Comparison of ENCODE assay signal across 31 cellular contexts in the genomic region with DNA sequence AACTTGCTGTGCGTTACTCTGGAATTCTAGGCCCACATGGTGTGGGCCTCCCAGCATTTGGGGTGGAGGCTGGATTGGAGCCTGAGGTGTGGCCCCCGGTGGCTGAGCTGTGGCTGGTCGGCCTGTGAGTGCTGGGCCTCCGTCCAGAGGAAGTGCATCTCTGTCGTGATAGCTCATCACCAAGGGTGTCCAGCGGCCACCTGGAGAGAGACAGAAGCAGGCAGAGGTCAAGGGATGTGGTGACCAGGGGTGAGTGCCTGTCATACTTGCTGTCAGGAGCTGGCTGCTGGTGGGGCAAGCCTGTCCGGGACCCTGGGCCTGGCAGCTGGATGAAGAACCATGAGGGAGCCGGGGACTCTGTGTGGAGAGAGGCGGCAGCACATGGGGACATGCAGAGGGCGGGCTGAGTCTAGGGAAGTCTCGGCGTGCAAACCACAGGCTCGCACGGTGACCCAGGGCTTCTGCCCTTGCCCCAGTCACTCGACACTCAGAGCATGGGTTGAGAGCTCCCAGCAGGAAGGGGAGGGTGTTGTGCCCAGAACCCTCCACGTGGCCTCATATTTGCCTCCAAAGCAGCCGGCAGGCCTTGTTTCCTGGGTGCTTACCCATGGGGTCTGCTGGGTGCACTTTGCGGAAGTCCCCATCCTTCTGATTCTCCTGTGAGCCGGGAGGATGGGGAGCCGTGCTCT. TPM values are rescaled to one million over a fixed set of nuclear protein-coding genes. Genes with fewer than 3 reads are reported as not detected.
DNase-seq lines count a peak whose midpoint lies in the region; ATAC-seq and TF ChIP-seq lines count a peak whose summit lies in the region.
"Had no signal": no experiment of that assay in that cellular context is flagged by ENCODE, and none has a peak within 500 bp of the region (broad histone marks: within the 10 kb centered on the region; RNA-seq: fewer than 3 reads in every experiment).

No MANE protein-coding gene starts in this region.

- H3K9ac ChIP-seq in endodermal cell (ENCODE audit: extremely low read depth, low read length, poor library complexity, severe bottlenecking) = no peak overlapping the region
- H3K9ac ChIP-seq: parathyroid adenoma had no signal

- H3K27me3 Mint-ChIP-seq in endodermal cell (ENCODE audit: insufficient read depth) = peaks cover 36% of the 10 kb centered on the region

- peak; percentile 18 for DNase-seq in activated CD4-positive, CD25-positive, alpha-beta regulatory T cell treated with anti-CD3 and anti-CD28 coated beads, Interleukin-2, amount 50 U/mL, for 72 hours
- DNase-seq in endodermal cell (peak; percentile 50), posterior vena cava (ENCODE audit: low spot score) (peak; percentile 69), ureter (ENCODE audit: low spot score) (peak; percentile 39), activated gamma-delta T cell treated with Interleukin-2 at 50 U/mL for 16 hours (no peak), NCI-H2107 treated with DMSO at 0.1 percent for 48 hours (lab: John Stamatoyannopoulos, UW; ENCODE audit: unreplicated experiment) (no peak)
- DNase-seq: activated CD4-positive, alpha-beta memory T cell treated with anti-CD3 and anti-CD28 coated beads for 36 hours; activated CD8-positive, alpha-beta memory T cell treated with anti-CD3 and anti-CD28 coated beads, Interleukin-2, amount 50 U/mL, for 4 hours; CD8-positive, alpha-beta T cell; colonic mucosa; DMS153; gastrocnemius medialis; HCEC 1CT; hippocampal formation; MG63; naive thymus-derived CD8-positive, alpha-beta T cell; NCI-H2029 treated with DMSO at 0.1 percent for 48 hours; NCI-H2227 treated with DMSO at 0.1 percent for 48 hours; NCI-H526 treated with DMSO at 0.1 percent for 48 hours; stimulated activated CD4-positive, alpha-beta T cell treated with anti-CD3 and anti-CD28 coated beads, Interleukin-4, amount 100 ng/mL, for 4 hours; stimulated activated naive B cell treated with anti-CD40 and anti-IgM and Interleukin-4, amounts not matched to agents 10 μg/mL and 1 μg/mL and 100 μg/mL, for 72 hours had no signal

- peaks cover 3% of the 10 kb centered on the region for H3K4me1 Mint-ChIP-seq in endodermal cell
- H3K4me1 Mint-ChIP-seq: activated naive CD4-positive, alpha-beta T cell treated with anti-CD3 and anti-CD28 coated beads, Interleukin-2, amount 50 U/mL, for 24 hours; stimulated activated naive B cell treated with anti-CD40 and anti-IgM and Interleukin-4, amounts not matched to agents 10 μg/mL and 1 μg/mL and 100 μg/mL, for 72 hours had no signal

- H3K4me3 ChIP-seq in endodermal cell (ENCODE audit: low read length) = no peak overlapping the region
- H3K4me3 ChIP-seq: colonic mucosa, gastrocnemius medialis, K562, MG63, right atrium auricular region, SJSA1 had no signal

- 90 to 95% methylated on average over 18 to 20 of the region's 20 CpGs for WGBS in endodermal cell (ENCODE audit: insufficient coverage in 1 of 2, insufficient read length in 1 of 2), 2 experiments

- H3K9me3 Mint-ChIP-seq in endodermal cell = no peaks in the 10 kb centered on the region
- H3K9me3 Mint-ChIP-seq: activated CD4-positive, alpha-beta memory T cell treated with anti-CD3 and anti-CD28 coated beads for 36 hours; activated naive CD4-positive, alpha-beta T cell treated with anti-CD3 and anti-CD28 coated beads, Interleukin-2, amount 50 U/mL, for 24 hours; activated T-helper 1 cell treated with anti-CD3 and anti-CD28 coated beads, Interleukin-12 subunit alpha, Interleukin-12 subunit beta, Interleukin-2, Interleukin-4 antibody, amounts not matched to agents 30 ng/mL and 10 ng/mL and 1 ng/mL, durations not matched to agents 14 hours and 24 hours and 36 hours; CD8-positive, alpha-beta T cell; naive thymus-derived CD8-positive, alpha-beta T cell; stimulated activated naive B cell treated with anti-CD40 and anti-IgM and Interleukin-4, amounts not matched to agents 10 μg/mL and 1 μg/mL and 100 μg/mL, for 72 hours had no signal

- H3K27ac ChIP-seq in endodermal cell (ENCODE audit: low read depth, low read length) = no peak overlapping the region
- H3K27ac ChIP-seq: 22Rv1, colonic mucosa, gastrocnemius medialis, parathyroid adenoma, right atrium auricular region, SJSA1 had no signal

- no peaks in the 10 kb centered on the region for H3K36me3 ChIP-seq in endodermal cell (ENCODE audit: control insufficient read depth, insufficient read depth, low read length)
- H3K36me3 ChIP-seq: colonic mucosa, gastrocnemius medialis, MG63, right atrium auricular region, SJSA1 had no signal

- H3K4me1 ChIP-seq in endodermal cell (ENCODE audit: control insufficient read depth, insufficient read depth, low read length) = no peaks in the 10 kb centered on the region
- H3K4me1 ChIP-seq: colonic mucosa, parathyroid adenoma, SJSA1 had no signal

- H3K36me3 Mint-ChIP-seq in endodermal cell (ENCODE audit: low read depth) = no peaks in the 10 kb centered on the region
- H3K36me3 Mint-ChIP-seq: activated CD4-positive, alpha-beta memory T cell treated with anti-CD3 and anti-CD28 coated beads for 36 hours; activated naive CD4-positive, alpha-beta T cell treated with anti-CD3 and anti-CD28 coated beads, Interleukin-2, amount 50 U/mL, for 24 hours; CD8-positive, alpha-beta T cell; naive thymus-derived CD8-positive, alpha-beta T cell; stimulated activated naive B cell treated with anti-CD40 and anti-IgM and Interleukin-4, amounts not matched to agents 10 μg/mL and 1 μg/mL and 100 μg/mL, for 72 hours had no signal

- H3K27ac Mint-ChIP-seq in endodermal cell = no peak overlapping the region
- H3K27ac Mint-ChIP-seq: activated CD4-positive, alpha-beta memory T cell treated with anti-CD3 and anti-CD28 coated beads for 36 hours; activated naive CD4-positive, alpha-beta T cell treated with anti-CD3 and anti-CD28 coated beads, Interleukin-2, amount 50 U/mL, for 24 hours; activated T-helper 1 cell treated with anti-CD3 and anti-CD28 coated beads, Interleukin-12 subunit alpha, Interleukin-12 subunit beta, Interleukin-2, Interleukin-4 antibody, amounts not matched to agents 30 ng/mL and 10 ng/mL and 1 ng/mL, durations not matched to agents 14 hours and 24 hours and 36 hours; CD8-positive, alpha-beta T cell; naive thymus-derived CD8-positive, alpha-beta T cell; stimulated activated naive B cell treated with anti-CD40 and anti-IgM and Interleukin-4, amounts not matched to agents 10 μg/mL and 1 μg/mL and 100 μg/mL, for 72 hours had no signal

- intact Hi-C loops in posterior vena cava (cut with DNase I) = no loop called here

- no peak overlapping the region for H3K4me3 Mint-ChIP-seq in endodermal cell
- H3K4me3 Mint-ChIP-seq: activated CD4-positive, alpha-beta memory T cell treated with anti-CD3 and anti-CD28 coated beads for 36 hours; activated naive CD4-positive, alpha-beta T cell treated with anti-CD3 and anti-CD28 coated beads, Interleukin-2, amount 50 U/mL, for 24 hours; activated T-helper 1 cell treated with anti-CD3 and anti-CD28 coated beads, Interleukin-12 subunit alpha, Interleukin-12 subunit beta, Interleukin-2, Interleukin-4 antibody, amounts not matched to agents 30 ng/mL and 10 ng/mL and 1 ng/mL, durations not matched to agents 14 hours and 24 hours and 36 hours; CD8-positive, alpha-beta T cell; naive thymus-derived CD8-positive, alpha-beta T cell; stimulated activated naive B cell treated with anti-CD40 and anti-IgM and Interleukin-4, amounts not matched to agents 10 μg/mL and 1 μg/mL and 100 μg/mL, for 72 hours had no signal

- H3K9me3 ChIP-seq in endodermal cell (ENCODE audit: control insufficient read depth, low read length) = no peaks in the 10 kb centered on the region
- H3K9me3 ChIP-seq: colonic mucosa, gastrocnemius medialis, MG63, right atrium auricular region, SJSA1 had no signal

- peaks cover 36% of the 10 kb centered on the region for H3K27me3 ChIP-seq in endodermal cell (ENCODE audit: control insufficient read depth, insufficient read depth, low read length, poor library complexity, severe bottlenecking)
- H3K27me3 ChIP-seq: MG63, right atrium auricular region had no signal

- no peak for ATAC-seq in activated CD4-positive, CD25-positive, alpha-beta regulatory T cell treated with anti-CD3 and anti-CD28 coated beads, Interleukin-2, amount 50 U/mL, for 24 hours
- no peak for ATAC-seq in HG02884 (IDR thresholded peaks at IDR 0.05; ENCODE audit: unreplicated experiment)
- ATAC-seq: CD8-positive, alpha-beta T cell; gastrocnemius medialis; K562; naive thymus-derived CD8-positive, alpha-beta T cell; stimulated activated naive B cell treated with anti-CD40 and anti-IgM and Interleukin-4, amounts not matched to agents 10 μg/mL and 1 μg/mL and 100 μg/mL, for 72 hours had no signal

- no peak for TF ChIP-seq CTCF in endodermal cell (conservative IDR thresholded peaks at IDR 0.05)

RNA-seq across cellular contexts. Expression of a gene that starts 6.2 kb away (rescaled TPM):
- 1 to 10 TPM; 1.4 to 1.9 TPM for total RNA-seq in endodermal cell
- 10.6 TPM for polyA plus RNA-seq in endodermal cell (2013, experiment 1 of 2)
- polyA plus RNA-seq in endodermal cell (2013, experiment 2 of 2) = 9.6 TPM
- 10 to 100 TPM in 1 of 2 donors, 1 to 10 TPM in 1; 5.0 to 11.9 TPM for total RNA-seq in posterior vena cava
- total RNA-seq in ureter = 2.8 TPM
- total RNA-seq: activated T-helper 1 cell treated with anti-CD3 and anti-CD28 coated beads, Interleukin-12 subunit alpha, Interleukin-12 subunit beta, Interleukin-2, Interleukin-4 antibody, amounts not matched to agents 30 ng/mL and 10 ng/mL and 1 ng/mL, durations not matched to agents 14 hours and 24 hours and 36 hours; CD8-positive, alpha-beta T cell; K562; naive thymus-derived CD8-positive, alpha-beta T cell; T-helper 1 cell treated with Interleukin-12 subunit alpha and Interleukin-12 subunit beta and Interleukin-4 antibody, amounts not matched to agents 30 ng/mL and 1 ng/mL, for 36 hours had no signal
- polyA plus RNA-seq: K562; naive thymus-derived CD8-positive, alpha-beta T cell had no signal

Comparison
In these comparisons a context has a peak if more than half of its experiments do, and no peak if none do; other contexts are left out.
1. DNase-seq: peak in activated CD4-positive, CD25-positive, alpha-beta regulatory T cell treated with anti-CD3 and anti-CD28 coated beads, Interleukin-2, amount 50 U/mL, for 72 hours (single experiment), endodermal cell (single experiment), posterior vena cava (single experiment) and ureter (single experiment); none in activated gamma-delta T cell treated with Interleukin-2 at 50 U/mL for 16 hours (single experiment) and NCI-H2107 treated with DMSO at 0.1 percent for 48 hours (single experiment).